ENCODE assay signal across 9 cellular contexts in genomic region chr14:105857816-105858675, GRCh38.
DNase-seq lines count a peak whose midpoint lies in the region; ATAC-seq and TF ChIP-seq lines count a peak whose summit lies in the region.
"Had no signal": no experiment of that assay in that cellular context is flagged by ENCODE, and none has a peak within 500 bp of the region (broad histone marks: within the 10 kb centered on the region; RNA-seq: fewer than 3 reads in every experiment).

No MANE protein-coding gene starts in this region.

- TF ChIP-seq CTCF in left lung (IDR thresholded peaks at IDR 0.05) (no peak), uterus (IDR thresholded peaks at IDR 0.05) (no peak)

- no peak for ATAC-seq in left lung
- no peak for ATAC-seq in GM21717 (IDR thresholded peaks at IDR 0.05; ENCODE audit: unreplicated experiment)

- H3K27me3 ChIP-seq in left lung (peaks cover 0 to 29% of the 10 kb centered on the region in 2 donors), uterus (no peaks in the 10 kb centered on the region)

- intact Hi-C loops in left lung (cut with DNase I) (no loop called here), uterus (cut with DNase I; ENCODE audit: low total_unique reads) (no loop called here)

- H3K27ac ChIP-seq in left lung (no peak overlapping the region), uterus (no peak overlapping the region)

- no peak overlapping the region for H3K4me3 ChIP-seq in left lung
- H3K4me3 ChIP-seq in uterus: no peak overlapping the region

- H3K36me3 ChIP-seq in left lung (no peaks in the 10 kb centered on the region), uterus (no peaks in the 10 kb centered on the region)

- H3K4me1 ChIP-seq in left lung (no peaks in the 10 kb centered on the region), uterus (no peaks in the 10 kb centered on the region)

- no peak for TF ChIP-seq POLR2A in uterus (IDR thresholded peaks at IDR 0.05)

- peak; percentile 29 for DNase-seq in activated naive CD4-positive, alpha-beta T cell treated with Interleukin-2 at 50 U/mL for 16 hours
- DNase-seq in activated naive CD4-positive, alpha-beta T cell (lab: John Stamatoyannopoulos, UW): no peak
- DNase-seq in activated CD8-positive, alpha-beta memory T cell treated with anti-CD3 and anti-CD28 coated beads for 24 hours: peak; percentile 60
- DNase-seq in left lung: peak; percentile 26 to 70
- peak; percentile 6 to 11 for DNase-seq in uterus
- DNase-seq in superior temporal gyrus (ENCODE audit: extremely low spot score): no peak
- no peak for DNase-seq in nucleus accumbens (lab: John Stamatoyannopoulos, UW)
- DNase-seq: occipital lobe had no signal

- H3K9me3 ChIP-seq in left lung (no peaks in the 10 kb centered on the region), uterus (peaks cover 0 to 3% of the 10 kb centered on the region in 2 donors)

Comparison
In these comparisons a context has a peak if more than half of its experiments do, and no peak if none do; other contexts are left out.
1. DNase-seq: peak in activated naive CD4-positive, alpha-beta T cell treated with Interleukin-2 at 50 U/mL for 16 hours (single experiment), activated CD8-positive, alpha-beta memory T cell treated with anti-CD3 and anti-CD28 coated beads for 24 hours (single experiment), left lung (2 of 2) and uterus (2 of 2); none in activated naive CD4-positive, alpha-beta T cell (0 of 4), superior temporal gyrus (single experiment) and nucleus accumbens (0 of 56).